1 cellular context compared by ENCODE assay signal in genomic region chr20:31593221-31594001, GRCh38.
TF ChIP-seq lines count a peak whose summit lies in the region.

No MANE protein-coding gene starts in this region.

TF ChIP-seq in HepG2, 621 proteins besides CTCF, POLR2A, EP300 and RAD21 (continued from another document and continues in another):
- TF ChIP-seq MXD3 (CRISPR knock-in tag; IDR thresholded peaks at IDR 0.05) (no peak), CHCHD3 (CRISPR knock-in tag; IDR thresholded peaks at IDR 0.05) (no peak), ZNF432 (CRISPR knock-in tag; IDR thresholded peaks at IDR 0.05; ENCODE audit: borderline replicate concordance) (no peak), ZNF816 (CRISPR knock-in tag; IDR thresholded peaks at IDR 0.05; ENCODE audit: borderline replicate concordance) (no peak), PRDM15 (CRISPR knock-in tag; IDR thresholded peaks at IDR 0.05) (no peak), ZNF597 (CRISPR knock-in tag; IDR thresholded peaks at IDR 0.05) (no peak), ZNF879 (CRISPR knock-in tag; IDR thresholded peaks at IDR 0.05) (no peak), ZNF234 (CRISPR knock-in tag; conservative IDR thresholded peaks at IDR 0.05) (no peak), GABPB1 (CRISPR knock-in tag; IDR thresholded peaks at IDR 0.05) (0 out of 2 replicates have a peak, but pooled peaks have one; percentile 13), XRCC5 (optimal IDR thresholded peaks at IDR 0.05; ENCODE audit: low read length) (peak; percentile 87), SP4 (CRISPR knock-in tag; IDR thresholded peaks at IDR 0.05) (0 out of 2 replicates have a peak, but pooled peaks have one; percentile 13), ZBTB20 (CRISPR knock-in tag; IDR thresholded peaks at IDR 0.05; ENCODE audit: borderline replicate concordance, low read depth) (0 out of 2 replicates have a peak, but pooled peaks have one; percentile 62), PHF20 (CRISPR knock-in tag; IDR thresholded peaks at IDR 0.05) (no peak), ZZZ3 (CRISPR knock-in tag; IDR thresholded peaks at IDR 0.05; ENCODE audit: borderline replicate concordance) (no peak), SMARCC2 (IDR thresholded peaks at IDR 0.05) (no peak), SIN3A (IDR thresholded peaks at IDR 0.05; ENCODE audit: borderline replicate concordance, low read depth, low read length) (no peak), TEAD2 (CRISPR knock-in tag; IDR thresholded peaks at IDR 0.05) (no peak), ZNF33B (CRISPR knock-in tag; IDR thresholded peaks at IDR 0.05) (no peak), MLLT10 (CRISPR knock-in tag; IDR thresholded peaks at IDR 0.05) (no peak), NAIF1 (CRISPR knock-in tag; IDR thresholded peaks at IDR 0.05; ENCODE audit: borderline replicate concordance) (no peak), SCMH1 (CRISPR knock-in tag; IDR thresholded peaks at IDR 0.05; ENCODE audit: borderline replicate concordance) (no peak), ZNF776 (CRISPR knock-in tag; IDR thresholded peaks at IDR 0.05) (no peak), MNT (IDR thresholded peaks at IDR 0.05) (no peak), RNF2 (conservative IDR thresholded peaks at IDR 0.05; ENCODE audit: low read depth) (no peak), ARID2 (CRISPR knock-in tag; IDR thresholded peaks at IDR 0.05; ENCODE audit: borderline replicate concordance) (no peak), RAD51 (IDR thresholded peaks at IDR 0.05; ENCODE audit: borderline replicate concordance) (no peak), ZNF20 (CRISPR knock-in tag; IDR thresholded peaks at IDR 0.05) (no peak), CEBPG (CRISPR knock-in tag; IDR thresholded peaks at IDR 0.05) (peak; percentile 87), ZNF770 (CRISPR knock-in tag; IDR thresholded peaks at IDR 0.05) (peak; percentile 43; the same call in 1 of the 2 replicates), BATF2 (CRISPR knock-in tag; IDR thresholded peaks at IDR 0.05) (no peak), ZNF614 (CRISPR knock-in tag; IDR thresholded peaks at IDR 0.05; ENCODE audit: borderline replicate concordance) (peak; percentile 92), PLSCR1 (CRISPR knock-in tag; IDR thresholded peaks at IDR 0.05; ENCODE audit: borderline replicate concordance) (no peak), NFIB (CRISPR knock-in tag; IDR thresholded peaks at IDR 0.05; ENCODE audit: borderline replicate concordance) (no peak), FOSL2 (CRISPR knock-in tag; IDR thresholded peaks at IDR 0.05) (peak; percentile 98), ZNF430 (CRISPR knock-in tag; IDR thresholded peaks at IDR 0.05) (no peak), ZNF709 (CRISPR knock-in tag; IDR thresholded peaks at IDR 0.05) (no peak), SP140L (CRISPR knock-in tag; IDR thresholded peaks at IDR 0.05; ENCODE audit: borderline replicate concordance) (no peak), ARID5B (CRISPR knock-in tag; IDR thresholded peaks at IDR 0.05) (peak; percentile 22; the same call in 1 of the 2 replicates), HNRNPH1 (optimal IDR thresholded peaks at IDR 0.05; ENCODE audit: low read depth, low read length) (peak; percentile 37), MIXL1 (CRISPR knock-in tag; IDR thresholded peaks at IDR 0.05) (no peak), MED13 (CRISPR knock-in tag; IDR thresholded peaks at IDR 0.05) (no peak), ZNF790 (CRISPR knock-in tag; IDR thresholded peaks at IDR 0.05; ENCODE audit: borderline replicate concordance) (no peak), ZNF784 (CRISPR knock-in tag; IDR thresholded peaks at IDR 0.05; ENCODE audit: borderline replicate concordance) (no peak), REL (CRISPR knock-in tag; conservative IDR thresholded peaks at IDR 0.05) (no peak), ZNF720 (CRISPR knock-in tag; IDR thresholded peaks at IDR 0.05) (no peak), ZBTB33 (CRISPR knock-in tag; IDR thresholded peaks at IDR 0.05) (no peak; the same call in 1 of the 2 replicates), PAF1 (CRISPR knock-in tag; IDR thresholded peaks at IDR 0.05) (no peak), ZBTB14 (CRISPR knock-in tag; IDR thresholded peaks at IDR 0.05) (no peak), REPIN1 (CRISPR knock-in tag; IDR thresholded peaks at IDR 0.05; ENCODE audit: borderline replicate concordance, low read depth) (no peak), TCF7 (IDR thresholded peaks at IDR 0.05; ENCODE audit: low read depth) (no peak), IKZF1 (IDR thresholded peaks at IDR 0.05) (no peak), ZFAT (CRISPR knock-in tag; conservative IDR thresholded peaks at IDR 0.05) (no peak)
